Comparison of ENCODE assay signal across 17 cellular contexts in the genomic region with DNA sequence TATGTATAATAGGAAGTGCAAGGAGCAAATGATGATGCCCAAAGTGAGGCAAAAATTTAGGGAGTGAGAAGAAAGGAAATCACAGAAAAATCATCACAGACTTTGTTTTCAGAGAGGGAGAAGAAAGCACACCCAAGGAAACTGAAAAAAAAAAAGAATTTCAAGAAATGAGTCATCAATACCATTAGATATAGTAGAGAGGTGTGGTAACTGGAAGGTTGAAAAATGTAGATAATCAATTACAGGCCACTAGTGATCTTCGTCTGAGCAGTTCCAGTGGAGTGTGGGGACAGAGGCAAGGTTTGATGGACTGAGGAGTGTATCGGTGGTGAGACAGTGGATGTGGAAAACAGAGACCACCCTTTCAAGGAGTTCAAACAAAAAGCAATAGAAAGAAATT. TPM values are rescaled to one million over a fixed set of nuclear protein-coding genes. Genes with fewer than 3 reads are reported as not detected.
DNase-seq lines count a peak whose midpoint lies in the region; ATAC-seq and TF ChIP-seq lines count a peak whose summit lies in the region.
"Had no signal": no experiment of that assay in that cellular context is flagged by ENCODE, and none has a peak within 500 bp of the region (broad histone marks: within the 10 kb centered on the region; RNA-seq: fewer than 3 reads in every experiment).

No MANE protein-coding gene starts in this region.

- DNase-seq in foreskin keratinocyte (no peak), NCI-H748 treated with DMSO at 0.1 percent for 48 hours (lab: John Stamatoyannopoulos, UW) (no peak), SKM-1 treated with dmso at 0.1 percent for 144 hours (lab: John Stamatoyannopoulos, UW; ENCODE audit: unreplicated experiment) (no peak)
- DNase-seq in activated CD4-positive, alpha-beta T cell treated with anti-CD3 and anti-CD28 coated beads, Interleukin-2, amount 10 ng/mL, durations not matched to agents 7 days and 5 days: no peak
- DNase-seq: activated CD4-positive, alpha-beta T cell treated with anti-CD3 and anti-CD28 coated beads for 48 hours; BE2C; immature natural killer cell; NCI-H1417 treated with DMSO at 0.1 percent for 48 hours; NCI-H526; small intestine had no signal

- peaks cover 16% of the 10 kb centered on the region for H3K27me3 ChIP-seq in foreskin keratinocyte

- CTCF ChIA-PET in activated CD4-positive, alpha-beta T cell treated with anti-CD3 and anti-CD28 coated beads, Interleukin-2, amount 10 ng/mL, durations not matched to agents 7 days and 5 days (lab: Charles Lee): no interaction called here

- ATAC-seq in GM18870 (IDR thresholded peaks at IDR 0.05; ENCODE audit: unreplicated experiment) (peak; percentile 86), GM21423 (IDR thresholded peaks at IDR 0.05; ENCODE audit: unreplicated experiment) (peak; percentile 78), HG02970 (IDR thresholded peaks at IDR 0.05; ENCODE audit: low FRiP score, unreplicated experiment) (peak; percentile 73), HG03520 (IDR thresholded peaks at IDR 0.05; ENCODE audit: unreplicated experiment) (peak; percentile 63), foreskin keratinocyte (no peak)

- no peak overlapping the region for H3K27ac Mint-ChIP-seq in activated CD4-positive, alpha-beta T cell treated with anti-CD3 and anti-CD28 coated beads, Interleukin-2, amount 10 ng/mL, durations not matched to agents 7 days and 5 days
- H3K27ac Mint-ChIP-seq: IgD-negative memory B cell, immature natural killer cell, mesothelial cell of epicardium had no signal

- H3K27ac ChIP-seq in foreskin keratinocyte: no peak overlapping the region

- no peaks in the 10 kb centered on the region for H3K36me3 Mint-ChIP-seq in activated CD4-positive, alpha-beta T cell treated with anti-CD3 and anti-CD28 coated beads, Interleukin-2, amount 10 ng/mL, durations not matched to agents 7 days and 5 days (ENCODE audit: low read depth)
- H3K36me3 Mint-ChIP-seq: IgD-negative memory B cell, immature natural killer cell, mesothelial cell of epicardium had no signal

- POLR2A ChIA-PET in activated CD4-positive, alpha-beta T cell treated with anti-CD3 and anti-CD28 coated beads, Interleukin-2, amount 10 ng/mL, durations not matched to agents 7 days and 5 days (lab: Charles Lee): no interaction called here

- no peak for TF ChIP-seq CTCF in foreskin keratinocyte (conservative IDR thresholded peaks at IDR 0.05)

- H3K4me1 Mint-ChIP-seq in activated CD4-positive, alpha-beta T cell treated with anti-CD3 and anti-CD28 coated beads, Interleukin-2, amount 10 ng/mL, durations not matched to agents 7 days and 5 days: no peaks in the 10 kb centered on the region
- H3K4me1 Mint-ChIP-seq: immature natural killer cell, mesothelial cell of epicardium had no signal

- no peak overlapping the region for H3K4me3 Mint-ChIP-seq in activated CD4-positive, alpha-beta T cell treated with anti-CD3 and anti-CD28 coated beads, Interleukin-2, amount 10 ng/mL, durations not matched to agents 7 days and 5 days
- H3K4me3 Mint-ChIP-seq: IgD-negative memory B cell, immature natural killer cell, mesothelial cell of epicardium had no signal

- H3K9me3 Mint-ChIP-seq in activated CD4-positive, alpha-beta T cell treated with anti-CD3 and anti-CD28 coated beads, Interleukin-2, amount 10 ng/mL, durations not matched to agents 7 days and 5 days: no peaks in the 10 kb centered on the region
- H3K9me3 Mint-ChIP-seq: IgD-negative memory B cell, immature natural killer cell, mesothelial cell of epicardium had no signal

- peaks cover 24% of the 10 kb centered on the region for H3K27me3 Mint-ChIP-seq in activated CD4-positive, alpha-beta T cell treated with anti-CD3 and anti-CD28 coated beads, Interleukin-2, amount 10 ng/mL, durations not matched to agents 7 days and 5 days

- no peaks in the 10 kb centered on the region for H3K4me1 ChIP-seq in foreskin keratinocyte
- H3K4me1 ChIP-seq: BE2C had no signal

RNA-seq across cellular contexts. Expression of gene ASB4, which starts 31.7 kb away (rescaled TPM):
- total RNA-seq in foreskin keratinocyte: not detected in 2 replicates
- not detected in 2 replicates for polyA plus RNA-seq in foreskin keratinocyte
- total RNA-seq in activated CD4-positive, alpha-beta T cell treated with anti-CD3 and anti-CD28 coated beads, Interleukin-2, amount 10 ng/mL, durations not matched to agents 7 days and 5 days: not detected
- total RNA-seq: osteoblast had no signal
- polyA plus RNA-seq: IgD-negative memory B cell, immature natural killer cell had no signal
